In genomic region chr2:30217644-30218361, GRCh38 we compare ENCODE assay signal across 11 cellular contexts. TPM values are rescaled to one million over a fixed set of nuclear protein-coding genes. Genes with fewer than 3 reads are reported as not detected.
DNase-seq lines count a peak whose midpoint lies in the region; FAIRE-seq and TF ChIP-seq lines count a peak whose summit lies in the region.
"Had no signal": no experiment of that assay in that cellular context is flagged by ENCODE, and none has a peak within 500 bp of the region (broad histone marks: within the 10 kb centered on the region; RNA-seq: fewer than 3 reads in every experiment).

No MANE protein-coding gene starts in this region.

- H3K4me1 Mint-ChIP-seq in MCF 10A (ENCODE audit: insufficient read depth, unreplicated experiment) = peaks cover 8% of the 10 kb centered on the region

- H3K4me3 Mint-ChIP-seq in MCF 10A (ENCODE audit: unreplicated experiment) = no peak overlapping the region

- no peak for TF ChIP-seq CTCF in MCF 10A (IDR thresholded peaks at IDR 0.05; ENCODE audit: unreplicated experiment)
- no peak for TF ChIP-seq CTCF in MM.1S (IDR thresholded peaks at IDR 0.05; ENCODE audit: low read length)

- no peaks in the 10 kb centered on the region for H3K9me3 ChIP-seq in muscle layer of duodenum (ENCODE audit: control insufficient read depth in 1 of 2, low read length in 2 of 2)
- H3K9me3 ChIP-seq in MM.1S (replicated peaks; ENCODE audit: insufficient read depth, low read length) = no peaks in the 10 kb centered on the region

- H3K27ac ChIP-seq in muscle layer of duodenum (ENCODE audit: low read length) (peak overlapping the region; percentile 40), MM.1S (ENCODE audit: low read length) (no peak overlapping the region)

- CTCF ChIA-PET in MCF 10A (lab: Yijun Ruan, JAX) = interaction anchor here (0.7 to 4.9 kb wide), 7 partner anchors 10 to 498 kb away, joined by 3 to 33 read pairs (median 7); no protein-coding TSS in a partner anchor

- no peaks in the 10 kb centered on the region for H3K27me3 Mint-ChIP-seq in MCF 10A (ENCODE audit: insufficient read depth, unreplicated experiment)

- H3K27me3 ChIP-seq in muscle layer of duodenum (ENCODE audit: low read depth, low read length) (no peaks in the 10 kb centered on the region), MM.1S (replicated peaks; ENCODE audit: insufficient read depth, low read length) (no peaks in the 10 kb centered on the region)

- no peak overlapping the region for H2AFZ ChIP-seq in MM.1S (ENCODE audit: low read length)

- H3K4me3 ChIP-seq in muscle layer of duodenum (ENCODE audit: low read depth in 1 of 2, low read length in 2 of 2) (no peak overlapping the region), MM.1S (ENCODE audit: low read length) (no peak overlapping the region)

- H3K9me2 ChIP-seq in MM.1S (replicated peaks; ENCODE audit: insufficient read depth, low read length) = no peaks in the 10 kb centered on the region

- POLR2A ChIA-PET in MCF 10A (lab: Yijun Ruan, JAX) = interaction anchor here (0.7 to 1.6 kb wide), 2 partner anchors 57 to 518 kb away, joined by 3 read pairs; no protein-coding TSS in a partner anchor

- no peaks in the 10 kb centered on the region for H4K20me1 ChIP-seq in MM.1S (ENCODE audit: insufficient read depth, low read length)

- H3F3A ChIP-seq in MM.1S (ENCODE audit: insufficient read depth, low read length) = no peaks in the 10 kb centered on the region

- H3K4me2 ChIP-seq in MM.1S (ENCODE audit: low read depth, low read length) = no peak overlapping the region

- no peak for TF ChIP-seq POLR2A in H54 (IDR thresholded peaks at IDR 0.05; ENCODE audit: low read depth, low read length)

- no peak for FAIRE-seq in H54 (lab: Jason Lieb, UNC)

- no peaks in the 10 kb centered on the region for H3K4me1 ChIP-seq in muscle layer of duodenum (ENCODE audit: control insufficient read depth in 1 of 2, insufficient read depth in 2 of 2, low read length in 2 of 2)
- no peaks in the 10 kb centered on the region for H3K4me1 ChIP-seq in MM.1S (ENCODE audit: low read length)

- no peaks in the 10 kb centered on the region for H3K9me3 Mint-ChIP-seq in MCF 10A (ENCODE audit: unreplicated experiment)

- no peaks in the 10 kb centered on the region for H3K79me2 ChIP-seq in MM.1S (ENCODE audit: low read length)

- no peak overlapping the region for H3K27ac Mint-ChIP-seq in MCF 10A (ENCODE audit: low read depth, unreplicated experiment)

- no peaks in the 10 kb centered on the region for H3K36me3 Mint-ChIP-seq in MCF 10A (ENCODE audit: insufficient read depth, unreplicated experiment)

- H3K9ac ChIP-seq in MM.1S (ENCODE audit: low read length) = no peak overlapping the region

- BruUV-seq in MCF 10A (replicated peaks; lab: Mats Ljungman, UMichigan) = no TSS peak

- DNase-seq in DMS79 treated with DMSO at 0.1 percent for 48 hours (lab: John Stamatoyannopoulos, UW) (peak; percentile 93), NCI-H187 (lab: John Stamatoyannopoulos, UW) (peak; percentile 70 to 77), MCF 10A (ENCODE audit: unreplicated experiment) (peak; percentile 69), posterior vena cava (ENCODE audit: low spot score) (no peak), H54 (ENCODE audit: insufficient read length, low spot score) (no peak), MM.1S (no peak), NCI-H1048 (lab: John Stamatoyannopoulos, UW) (no peak)
- DNase-seq: activated gamma-delta T cell treated with Interleukin-2 at 50 U/mL for 16 hours, OCI-M1, posterior cingulate gyrus had no signal

- intact Hi-C loops in MCF 10A (cut with micrococcal nuclease) = no loop called here
- intact Hi-C loops in posterior vena cava (cut with DNase I) = no loop called here

- H3K36me3 ChIP-seq in muscle layer of duodenum (ENCODE audit: control insufficient read depth in 1 of 2, insufficient read depth in 2 of 2, low read length in 2 of 2) (no peaks in the 10 kb centered on the region), MM.1S (replicated peaks; ENCODE audit: insufficient read depth, low read length) (no peaks in the 10 kb centered on the region)

RNA-seq across cellular contexts. Expression of gene LBH, which starts 13.5 kb away (rescaled TPM):
- total RNA-seq in MCF 10A (2022) (1.1 and 1.7 TPM in 2 replicates), posterior vena cava (100 to 1,000 TPM; 104 to 280 TPM)

Comparison
In these comparisons a context has a peak if more than half of its experiments do, and no peak if none do; other contexts are left out.
1. DNase-seq: peak in DMS79 treated with DMSO at 0.1 percent for 48 hours (single experiment), NCI-H187 (2 of 2) and MCF 10A (single experiment); none in posterior vena cava (single experiment), H54 (single experiment), MM.1S (single experiment) and NCI-H1048 (single experiment).
2. RNA of gene LBH, which starts 13.5 kb away (total RNA-seq): 104 to 280 TPM in posterior vena cava; 1.1 to 1.7 TPM in MCF 10A; every median in the first group is over 10 times any median in the second.